Comparison of ENCODE assay signal across 15 cellular contexts in genomic region chr5:56076486-56076885, GRCh38.
DNase-seq lines count a peak whose midpoint lies in the region; ATAC-seq, FAIRE-seq and TF ChIP-seq lines count a peak whose summit lies in the region.
"Had no signal": no experiment of that assay in that cellular context is flagged by ENCODE, and none has a peak within 500 bp of the region (broad histone marks: within the 10 kb centered on the region; RNA-seq: fewer than 3 reads in every experiment).

No MANE protein-coding gene starts in this region.

- POLR2A ChIA-PET in HepG2 (lab: Yijun Ruan, JAX): no interaction called here

- no peak for ATAC-seq in HepG2
- no peak for ATAC-seq in right lobe of liver
- no peak for ATAC-seq in GM18517 (IDR thresholded peaks at IDR 0.05; ENCODE audit: unreplicated experiment)
- ATAC-seq: A549, GM12878 had no signal

- WGBS in HepG2 (ENCODE audit: low lambda C conversion rate): 97% methylated on average over 3 of the region's 3 CpGs
- WGBS in right lobe of liver (ENCODE audit: insufficient coverage, low coverage, low lambda C conversion rate, missing lambda C conversion rate): 85% methylated on average over 3 of the region's 3 CpGs
- 72% methylated on average over 3 of the region's 3 CpGs for WGBS in hepatocyte (ENCODE audit: low lambda C conversion rate, missing lambda C conversion rate)
- WGBS in suprapubic skin: 94% methylated on average over 3 of the region's 3 CpGs

- H3K36me3 ChIP-seq in HepG2 (replicated peaks in 1 of 2; ENCODE audit: control insufficient read depth in 1 of 2, insufficient read depth in 2 of 2, low read length in 2 of 2) (no peaks in the 10 kb centered on the region), right lobe of liver (no peaks in the 10 kb centered on the region), hepatocyte (replicated peaks; ENCODE audit: insufficient read depth, low read depth) (no peaks in the 10 kb centered on the region), suprapubic skin (no peaks in the 10 kb centered on the region)
- H3K36me3 ChIP-seq: BLaER1 had no signal

- CTCF ChIA-PET in HepG2 (lab: Yijun Ruan, JAX; ENCODE audit: low intra/inter-chr PET ratio, low total read pairs): no interaction called here

- H2AFZ ChIP-seq in HepG2 (ENCODE audit: low read length) (no peak overlapping the region), hepatocyte (no peak overlapping the region)

- H4K20me1 ChIP-seq in HepG2 (ENCODE audit: insufficient read depth, low read length): no peaks in the 10 kb centered on the region
- H4K20me1 ChIP-seq in hepatocyte (ENCODE audit: insufficient read depth, poor library complexity, severe bottlenecking): no peaks in the 10 kb centered on the region
- H4K20me1 ChIP-seq: BLaER1 had no signal

- H3K9ac ChIP-seq in HepG2 (ENCODE audit: insufficient read depth, low read depth, low read length): no peak overlapping the region
- H3K9ac ChIP-seq: BLaER1 had no signal

- H3K4me1 ChIP-seq in HepG2 (ENCODE audit: insufficient read depth, low read length): peaks cover 63% of the 10 kb centered on the region
- peaks cover 0 to 14% (median 0%) of the 10 kb centered on the region in 4 donors for H3K4me1 ChIP-seq in right lobe of liver
- no peaks in the 10 kb centered on the region for H3K4me1 ChIP-seq in hepatocyte (ENCODE audit: insufficient read depth)
- H3K4me1 ChIP-seq in suprapubic skin: peaks cover 25% of the 10 kb centered on the region

- DNase-seq in HepG2 (ENCODE audit: low spot score): no peak
- DNase-seq in right lobe of liver: no peak
- no peak for DNase-seq in hepatocyte (ENCODE audit: low spot score)
- no peak for DNase-seq in suprapubic skin (ENCODE audit: low spot score in 2 of 2)
- no peak for DNase-seq in hepatic stellate cell (ENCODE audit: low spot score)
- no peak for DNase-seq in KG1 (lab: John Stamatoyannopoulos, UW)
- DNase-seq: CD8-positive, alpha-beta memory T cell; DMS53; GOT3; H9 had no signal

- TF ChIP-seq CTCF in HepG2 (CRISPR knock-in tag; IDR thresholded peaks at IDR 0.05) (no peak), right lobe of liver (IDR thresholded peaks at IDR 0.05) (no peak), hepatocyte (IDR thresholded peaks at IDR 0.05; ENCODE audit: poor library complexity) (no peak), suprapubic skin (IDR thresholded peaks at IDR 0.05) (no peak)

- H3K4me2 ChIP-seq in HepG2 (ENCODE audit: low read depth, low read length) (no peak overlapping the region), hepatocyte (no peak overlapping the region)
- H3K4me2 ChIP-seq: A549, BLaER1 had no signal

- no TSS peak for BruUV-seq in HepG2 (replicated peaks; lab: Mats Ljungman, UMichigan)

- H3K27ac ChIP-seq in HepG2 (ENCODE audit: extremely low read length, insufficient read depth, low read length) (no peak overlapping the region), right lobe of liver (no peak overlapping the region), hepatocyte (peak overlapping the region; percentile 58), suprapubic skin (peak overlapping the region; percentile 74)
- H3K27ac ChIP-seq: BLaER1 had no signal

- TF ChIP-seq POLR2A in HepG2 (IDR thresholded peaks at IDR 0.05; ENCODE audit: insufficient read depth in 1 of 2, low read depth in 2 of 2, low read length in 2 of 2) (no peak), right lobe of liver (IDR thresholded peaks at IDR 0.05) (no peak), suprapubic skin (IDR thresholded peaks at IDR 0.05) (no peak)

- intact Hi-C loops in HepG2 (cut with micrococcal nuclease; ENCODE audit: unreplicated experiment): no loop called here
- intact Hi-C loops in right lobe of liver (cut with DNase I): no loop called here

- no peaks in the 10 kb centered on the region for H3K9me2 ChIP-seq in hepatocyte (replicated peaks; ENCODE audit: insufficient read depth)

- no peak for TF ChIP-seq RAD21 in HepG2 (CRISPR knock-in tag; IDR thresholded peaks at IDR 0.05)

- in situ Hi-C loops in HepG2 (cut with HindIII; ENCODE audit: extremely low pct_ligation_motif_present, low pct_unique_long_range_greater_than_20kb): no loop called here

- FAIRE-seq in HepG2 (lab: Jason Lieb, UNC): no peak
- FAIRE-seq: A549, GM12878, GM19239 had no signal

- H3K4me3 ChIP-seq in HepG2 (replicated peaks in 1 of 3; ENCODE audit: insufficient read depth in 1 of 3, low read depth in 2 of 3, low read length in 3 of 3) (no peak overlapping the region), right lobe of liver (no peak overlapping the region), hepatocyte (no peak overlapping the region), suprapubic skin (no peak overlapping the region)
- H3K4me3 ChIP-seq: A549, BLaER1, GM12878 had no signal

- no peaks in the 10 kb centered on the region for H3K79me2 ChIP-seq in HepG2 (ENCODE audit: insufficient read depth, low read length)
- H3K79me2 ChIP-seq in hepatocyte: no peaks in the 10 kb centered on the region

- H3K27me3 ChIP-seq in HepG2 (ENCODE audit: control insufficient read depth in 1 of 2, insufficient read depth in 2 of 2, low read length in 2 of 2): no peaks in the 10 kb centered on the region
- H3K27me3 ChIP-seq in right lobe of liver: no peaks in the 10 kb centered on the region
- H3K27me3 ChIP-seq in hepatocyte: no peaks in the 10 kb centered on the region
- H3K27me3 ChIP-seq in suprapubic skin: no peaks in the 10 kb centered on the region
- H3K27me3 ChIP-seq: BLaER1 had no signal

- H3K9me3 ChIP-seq in HepG2 (ENCODE audit: low read length) (no peaks in the 10 kb centered on the region), right lobe of liver (no peaks in the 10 kb centered on the region), hepatocyte (ENCODE audit: low read depth) (no peaks in the 10 kb centered on the region), suprapubic skin (no peaks in the 10 kb centered on the region)
- H3K9me3 ChIP-seq: A549, BLaER1 had no signal

- TF ChIP-seq EP300 in HepG2 (IDR thresholded peaks at IDR 0.05; ENCODE audit: low read depth in 2 of 2, low read length in 2 of 2): no peak
- TF ChIP-seq EP300 in HepG2 (CRISPR knock-in tag; IDR thresholded peaks at IDR 0.05; ENCODE audit: borderline replicate concordance): no peak
- no peak for TF ChIP-seq EP300 in suprapubic skin (IDR thresholded peaks at IDR 0.05)

TF ChIP-seq in HepG2, 621 proteins besides CTCF, POLR2A, EP300 and RAD21:
- TF ChIP-seq ZNF17 (CRISPR knock-in tag; IDR thresholded peaks at IDR 0.05): no peak
- TF ChIP-seq ZNF770 (CRISPR knock-in tag; IDR thresholded peaks at IDR 0.05): 0 out of 2 replicates have a peak, but pooled peaks have one; percentile 16

Comparison
In these comparisons a context has a peak if more than half of its experiments do, and no peak if none do; other contexts are left out.
1. H3K27ac ChIP-seq: peak in hepatocyte (single experiment) and suprapubic skin (single experiment); none in HepG2 (single experiment) and right lobe of liver (0 of 3).